ENCODE assay signal across 22 cellular contexts in the genomic region with DNA sequence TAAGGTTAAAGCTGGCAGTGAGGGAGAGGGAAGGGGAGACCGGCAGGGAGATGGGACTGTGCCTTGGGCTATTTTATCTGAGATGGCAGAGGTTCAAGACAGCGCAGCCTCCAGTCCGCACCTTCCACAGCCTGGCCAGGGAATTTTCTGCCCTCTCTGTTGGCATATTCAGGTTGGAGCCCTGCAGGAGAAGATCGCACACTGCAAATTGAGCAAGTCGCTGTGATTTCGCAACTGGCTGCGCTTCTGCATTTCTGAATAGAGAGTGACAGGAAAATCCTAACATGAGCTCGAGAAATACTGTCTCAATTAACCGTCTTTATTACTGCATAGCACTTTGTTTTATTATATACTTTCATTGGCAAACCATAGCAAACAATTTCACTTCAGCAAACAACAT.
DNase-seq lines count a peak whose midpoint lies in the region; ATAC-seq, FAIRE-seq and TF ChIP-seq lines count a peak whose summit lies in the region.
"Had no signal": no experiment of that assay in that cellular context is flagged by ENCODE, and none has a peak within 500 bp of the region (broad histone marks: within the 10 kb centered on the region; RNA-seq: fewer than 3 reads in every experiment).

No MANE protein-coding gene starts in this region.

- no peak overlapping the region for H3K4me3 Mint-ChIP-seq in neural crest cell
- H3K4me3 Mint-ChIP-seq: activated naive CD8-positive, alpha-beta T cell treated with anti-CD3 and anti-CD28 coated beads, Interleukin-2, amount 50 U/mL, for 24 hours; activated T-helper 1 cell treated with anti-CD3 and anti-CD28 coated beads, Interleukin-12 subunit alpha, Interleukin-12 subunit beta, Interleukin-2, Interleukin-4 antibody, amounts not matched to agents 30 ng/mL and 10 ng/mL and 1 ng/mL, durations not matched to agents 14 hours and 24 hours and 36 hours had no signal

- H2AFZ ChIP-seq in K562 (ENCODE audit: low read depth, low read length) = no peak overlapping the region

- no peak overlapping the region for H3K27ac Mint-ChIP-seq in neural crest cell (ENCODE audit: unreplicated experiment)
- H3K27ac Mint-ChIP-seq: activated naive CD8-positive, alpha-beta T cell treated with anti-CD3 and anti-CD28 coated beads, Interleukin-2, amount 50 U/mL, for 24 hours; activated T-helper 1 cell treated with anti-CD3 and anti-CD28 coated beads, Interleukin-12 subunit alpha, Interleukin-12 subunit beta, Interleukin-2, Interleukin-4 antibody, amounts not matched to agents 30 ng/mL and 10 ng/mL and 1 ng/mL, durations not matched to agents 14 hours and 24 hours and 36 hours had no signal

- no peak for ATAC-seq in K562
- ATAC-seq: activated naive CD8-positive, alpha-beta T cell treated with anti-CD3 and anti-CD28 coated beads, Interleukin-2, amount 50 U/mL, for 24 hours; pancreas had no signal

- CTCF ChIA-PET in K562 (lab: Yijun Ruan, JAX; ENCODE audit: low intra/inter-chr PET ratio) = no interaction called here

- no peak for TF ChIP-seq EP300 in K562 (IDR thresholded peaks at IDR 0.05; ENCODE audit: low read length)

- H3K9me3 Mint-ChIP-seq in neural crest cell = no peaks in the 10 kb centered on the region
- H3K9me3 Mint-ChIP-seq: activated naive CD8-positive, alpha-beta T cell treated with anti-CD3 and anti-CD28 coated beads, Interleukin-2, amount 50 U/mL, for 24 hours; activated T-helper 1 cell treated with anti-CD3 and anti-CD28 coated beads, Interleukin-12 subunit alpha, Interleukin-12 subunit beta, Interleukin-2, Interleukin-4 antibody, amounts not matched to agents 30 ng/mL and 10 ng/mL and 1 ng/mL, durations not matched to agents 14 hours and 24 hours and 36 hours had no signal

- H3K4me3 ChIP-seq in NB4 (ENCODE audit: low read depth, low read length) = no peak overlapping the region
- no peak overlapping the region for H3K4me3 ChIP-seq in K562
- H3K4me3 ChIP-seq: BLaER1, cardiac muscle cell, pancreas, Peyer's patch, thyroid gland had no signal

- POLR2A ChIA-PET in K562 (lab: Yijun Ruan, JAX) = interaction anchor here (0.6 to 1.2 kb wide), 2 partner anchors 8 to 11 kb away, joined by 3 to 5 read pairs; no protein-coding TSS in a partner anchor

- no peaks in the 10 kb centered on the region for H3K9me3 ChIP-seq in K562 (replicated peaks; ENCODE audit: control insufficient read depth, insufficient read depth, low read depth, low read length)
- H3K9me3 ChIP-seq: pancreas, Peyer's patch, thyroid gland had no signal

- H3K27ac ChIP-seq in K562 (ENCODE audit: extremely low read depth, low read depth, low read length) = no peak overlapping the region
- H3K27ac ChIP-seq: BLaER1, cardiac muscle cell, pancreas, Peyer's patch, thyroid gland, WERI-Rb-1 had no signal

- H3K79me2 ChIP-seq in K562 (ENCODE audit: control insufficient read depth, insufficient read depth, low read length) = no peaks in the 10 kb centered on the region

- TF ChIP-seq CTCF in NB4 (IDR thresholded peaks at IDR 0.05; ENCODE audit: low read depth, low read length) = peak; percentile 15
- no peak for TF ChIP-seq CTCF in K562 (IDR thresholded peaks at IDR 0.05 in 2 of 3, conservative IDR thresholded peaks at IDR 0.05 in 1 of 3; ENCODE audit: insufficient read depth in 2 of 3, low read depth in 1 of 3, low read length in 3 of 3)
- TF ChIP-seq CTCF in neural crest cell (conservative IDR thresholded peaks at IDR 0.05) = peak; percentile 19

- intact Hi-C loops in K562 (cut with micrococcal nuclease) = no loop called here

- H3K4me1 Mint-ChIP-seq in neural crest cell = peaks cover 20% of the 10 kb centered on the region
- H3K4me1 Mint-ChIP-seq: activated naive CD8-positive, alpha-beta T cell treated with anti-CD3 and anti-CD28 coated beads, Interleukin-2, amount 50 U/mL, for 24 hours had no signal

- H3K36me3 ChIP-seq in K562 (ENCODE audit: control insufficient read depth, insufficient read depth, low read length) = no peaks in the 10 kb centered on the region
- H3K36me3 ChIP-seq: BLaER1, cardiac muscle cell, pancreas, Peyer's patch, thyroid gland, WERI-Rb-1 had no signal

- H4K20me1 ChIP-seq in K562 (replicated peaks; ENCODE audit: control insufficient read depth, insufficient read depth, low read length) = no peaks in the 10 kb centered on the region; the same call in 1 of the 2 replicates
- H4K20me1 ChIP-seq: BLaER1 had no signal

- peaks cover 2 to 25% of the 10 kb centered on the region in 2 experiments for H3K27me3 ChIP-seq in K562 (ENCODE audit: control insufficient read depth in 2 of 2, insufficient read depth in 2 of 2, low read length in 2 of 2)
- H3K27me3 ChIP-seq: BLaER1, cardiac muscle cell, pancreas, Peyer's patch, thyroid gland had no signal

- H3K9me1 ChIP-seq in K562 (ENCODE audit: control insufficient read depth, insufficient read depth, low read length) = no peaks in the 10 kb centered on the region

- H3K4me1 ChIP-seq in K562 (replicated peaks in 1 of 2; ENCODE audit: control insufficient read depth in 2 of 2, insufficient read depth in 2 of 2, low read length in 2 of 2) = no peaks in the 10 kb centered on the region
- H3K4me1 ChIP-seq: BLaER1, pancreas, Peyer's patch had no signal

- BruUV-seq in K562 (replicated peaks; lab: Mats Ljungman, UMichigan) = no TSS peak

- no peak for TF ChIP-seq RAD21 in K562 (CRISPR knock-in tag; conservative IDR thresholded peaks at IDR 0.05 in 1 of 2, IDR thresholded peaks at IDR 0.05 in 1 of 2)

- H3K9ac ChIP-seq in K562 (ENCODE audit: insufficient read depth in 1 of 2, low read depth in 2 of 2, low read length in 2 of 2) = no peak overlapping the region
- H3K9ac ChIP-seq: BLaER1 had no signal

- H3K36me3 Mint-ChIP-seq in neural crest cell (ENCODE audit: low read depth) = no peaks in the 10 kb centered on the region

- TF ChIP-seq POLR2A in NB4 (IDR thresholded peaks at IDR 0.05; ENCODE audit: extremely low read depth, insufficient read length) = no peak
- no peak for TF ChIP-seq POLR2A in K562 (conservative IDR thresholded peaks at IDR 0.05)

- H3K27me3 Mint-ChIP-seq in neural crest cell (ENCODE audit: low read depth) = peaks cover 2% of the 10 kb centered on the region

- H3K4me2 ChIP-seq in K562 (ENCODE audit: insufficient read depth, low read length) = no peak overlapping the region
- H3K4me2 ChIP-seq: BLaER1 had no signal

- DNase-seq in HT-29 (ENCODE audit: low spot score) = peak; percentile 3
- DNase-seq in NB4 (ENCODE audit: low read depth) = peak; percentile 85
- DNase-seq in K562 (ENCODE audit: extremely low read depth in 1 of 4, low spot score in 3 of 4) = no peak
- no peak for DNase-seq in neural crest cell (ENCODE audit: low read depth, low spot score)
- no peak for DNase-seq in activated CD4-positive, CD25-positive, alpha-beta regulatory T cell (lab: John Stamatoyannopoulos, UW)
- no peak for DNase-seq in dedifferentiated amniotic fluid mesenchymal stem cell (ENCODE audit: extremely low spot score)
- no peak for DNase-seq in NCI-H128 (lab: John Stamatoyannopoulos, UW; ENCODE audit: unreplicated experiment)
- DNase-seq: activated naive CD8-positive, alpha-beta T cell treated with anti-CD3 and anti-CD28 coated beads, Interleukin-2, amount 50 U/mL, for 24 hours; DMS79 treated with DMSO at 0.1 percent for 48 hours; effector CD4-positive, alpha-beta T cell; hypothalamus; NCI-H187; NCI-H510A; pancreas; Peyer's patch; small intestine; thyroid gland; WERI-Rb-1 had no signal

- in situ Hi-C loops in K562 (cut with MboI) = no loop called here

- 3% methylated on average over 8 of the region's 9 CpGs for WGBS in K562 (ENCODE audit: insufficient coverage, low coverage, missing lambda C conversion rate)

- FAIRE-seq in K562 (lab: Jason Lieb, UNC) = no peak
- FAIRE-seq: GM19239, pancreas, small intestine had no signal

TF ChIP-seq in K562, 482 proteins besides CTCF, POLR2A, EP300 and RAD21:
- TF ChIP-seq, protein P1, sequence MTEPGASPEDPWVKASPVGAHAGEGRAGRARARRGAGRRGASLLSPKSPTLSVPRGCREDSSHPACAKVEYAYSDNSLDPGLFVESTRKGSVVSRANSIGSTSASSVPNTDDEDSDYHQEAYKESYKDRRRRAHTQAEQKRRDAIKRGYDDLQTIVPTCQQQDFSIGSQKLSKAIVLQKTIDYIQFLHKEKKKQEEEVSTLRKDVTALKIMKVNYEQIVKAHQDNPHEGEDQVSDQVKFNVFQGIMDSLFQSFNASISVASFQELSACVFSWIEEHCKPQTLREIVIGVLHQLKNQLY (CRISPR knock-in tag; conservative IDR thresholded peaks at IDR 0.05) = no peak
- TF ChIP-seq CEBPB (tag; IDR thresholded peaks at IDR 0.05) (peak; percentile 86), CEBPG (CRISPR knock-in tag; IDR thresholded peaks at IDR 0.05) (no peak), CEBPG (tag; conservative IDR thresholded peaks at IDR 0.05 in 1 of 2, IDR thresholded peaks at IDR 0.05 in 1 of 2) (peak; percentile 26 to 32; a peak in 1 of 4 replicates)
- TF ChIP-seq, protein P2, sequence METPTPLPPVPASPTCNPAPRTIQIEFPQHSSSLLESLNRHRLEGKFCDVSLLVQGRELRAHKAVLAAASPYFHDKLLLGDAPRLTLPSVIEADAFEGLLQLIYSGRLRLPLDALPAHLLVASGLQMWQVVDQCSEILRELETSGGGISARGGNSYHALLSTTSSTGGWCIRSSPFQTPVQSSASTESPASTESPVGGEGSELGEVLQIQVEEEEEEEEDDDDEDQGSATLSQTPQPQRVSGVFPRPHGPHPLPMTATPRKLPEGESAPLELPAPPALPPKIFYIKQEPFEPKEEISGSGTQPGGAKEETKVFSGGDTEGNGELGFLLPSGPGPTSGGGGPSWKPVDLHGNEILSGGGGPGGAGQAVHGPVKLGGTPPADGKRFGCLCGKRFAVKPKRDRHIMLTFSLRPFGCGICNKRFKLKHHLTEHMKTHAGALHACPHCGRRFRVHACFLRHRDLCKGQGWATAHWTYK (CRISPR knock-in tag; IDR thresholded peaks at IDR 0.05) = no peak

Comparison
In these comparisons a context has a peak if more than half of its experiments do, and no peak if none do; other contexts are left out.
1. DNase-seq: peak in HT-29 (single experiment) and NB4 (single experiment); none in K562 (0 of 4), neural crest cell (single experiment), activated CD4-positive, CD25-positive, alpha-beta regulatory T cell (0 of 4), dedifferentiated amniotic fluid mesenchymal stem cell (single experiment) and NCI-H128 (single experiment).
2. CTCF ChIP-seq: peak in NB4 (single experiment) and neural crest cell (single experiment); none in K562 (0 of 3).